In the genomic region with DNA sequence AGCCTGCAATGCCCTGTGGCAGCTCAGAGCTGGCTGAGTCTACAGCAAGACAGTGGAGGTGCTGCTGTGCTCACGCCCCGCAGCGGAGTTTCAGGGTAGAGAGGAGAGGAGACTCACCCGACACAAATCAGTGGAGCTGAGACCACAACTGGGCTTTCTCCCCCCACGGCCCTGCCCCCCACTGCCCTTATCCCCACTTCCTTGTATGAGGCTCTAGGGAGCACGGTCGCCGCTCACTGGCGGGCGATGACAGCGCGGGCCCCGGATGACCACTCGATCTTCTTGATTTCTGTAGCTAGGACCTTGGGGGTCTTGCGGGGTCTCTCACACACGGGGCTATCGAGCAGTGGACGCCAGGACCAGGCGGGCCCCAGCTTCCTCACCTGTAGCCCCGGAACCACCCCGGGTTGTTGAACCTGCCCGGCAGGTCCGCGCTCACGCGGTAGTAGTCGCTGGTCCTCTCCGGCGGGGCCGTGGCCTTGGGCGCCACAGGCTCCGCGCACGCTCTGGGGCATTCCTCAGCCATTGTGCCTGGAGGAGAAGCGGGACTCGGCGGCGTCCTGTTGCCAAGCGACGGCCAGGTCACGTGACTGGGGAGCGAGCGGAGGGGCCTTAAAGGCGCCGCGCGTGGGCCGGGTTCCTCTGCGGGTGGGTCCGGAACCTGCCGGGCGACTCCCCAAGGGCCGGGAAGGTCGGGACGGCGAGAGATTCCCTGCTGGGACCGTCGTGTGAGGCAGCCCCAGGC, we compare ENCODE assay signal across 8 cellular contexts. TPM values are rescaled to one million over a fixed set of nuclear protein-coding genes. Genes with fewer than 3 reads are reported as not detected.
DNase-seq lines count a peak whose midpoint lies in the region; FAIRE-seq and TF ChIP-seq lines count a peak whose summit lies in the region.

No MANE protein-coding gene starts in this region.

- peak overlapping the region; percentile 85 for H3K4me3 Mint-ChIP-seq in astrocyte (ENCODE audit: unreplicated experiment)

- peak; percentile 79; the same call in 1 of the 2 replicates for TF ChIP-seq CTCF in HEK293 (tag by site-specific recombination; IDR thresholded peaks at IDR 0.05)
- no peak for TF ChIP-seq CTCF in astrocyte (IDR thresholded peaks at IDR 0.05; ENCODE audit: insufficient read depth, low read depth, low read length)

- H3K9me3 ChIP-seq in HEK293 (ENCODE audit: control insufficient read depth, insufficient read depth, low read depth, low read length) (no peaks in the 10 kb centered on the region), astrocyte (ENCODE audit: insufficient read depth, low read depth, low read length) (no peaks in the 10 kb centered on the region)

- no peak overlapping the region for H3K27ac Mint-ChIP-seq in astrocyte (ENCODE audit: unreplicated experiment)

- POLR2A ChIA-PET in HEK293 (lab: Yijun Ruan, JAX): interaction anchor here (0.6 to 1.4 kb wide), 4 partner anchors 19 to 81 kb away, joined by 3 to 7 read pairs (median 4); no protein-coding TSS in a partner anchor

- peak overlapping the region; percentile 89 for H3K9ac ChIP-seq in astrocyte (ENCODE audit: low read length)

- no peak for FAIRE-seq in astrocyte (lab: Jason Lieb, UNC)

- peaks cover 27% of the 10 kb centered on the region for H3K79me2 ChIP-seq in astrocyte (ENCODE audit: insufficient read depth, low read length)

- H3K36me3 ChIP-seq in HEK293 (ENCODE audit: control insufficient read depth in 2 of 2, insufficient read depth in 1 of 2, low read length in 2 of 2): peaks cover 0 to 29% of the 10 kb centered on the region in 2 experiments; a peak in 2 of 3 replicates
- H3K36me3 ChIP-seq in astrocyte (ENCODE audit: insufficient read depth, low read length): no peaks in the 10 kb centered on the region
- no peaks in the 10 kb centered on the region for H3K36me3 ChIP-seq in urinary bladder (ENCODE audit: insufficient read depth)

- H3K4me3 ChIP-seq in HEK293 (ENCODE audit: low read depth, low read length) (peak overlapping the region; percentile 87), astrocyte (ENCODE audit: insufficient read depth, low read depth, low read length) (peak overlapping the region; percentile 68), urinary bladder (ENCODE audit: low read depth, low read length) (peak overlapping the region; percentile 97)

- H3K4me1 Mint-ChIP-seq in astrocyte (ENCODE audit: low read depth, unreplicated experiment): peaks cover 7% of the 10 kb centered on the region

- WGBS in urinary bladder: under 1% methylated on average over 58 of the region's 58 CpGs

- H3K4me1 ChIP-seq in HEK293 (ENCODE audit: control insufficient read depth, insufficient read depth, low read length) (peaks cover 5% of the 10 kb centered on the region; the same call in 1 of the 2 replicates), astrocyte (ENCODE audit: insufficient read depth, low read length) (peaks cover 14% of the 10 kb centered on the region), urinary bladder (ENCODE audit: insufficient read depth) (no peaks in the 10 kb centered on the region)

- H2AFZ ChIP-seq in astrocyte (ENCODE audit: low read depth, low read length): peak overlapping the region; percentile 87

- H3K9me3 Mint-ChIP-seq in astrocyte (ENCODE audit: unreplicated experiment): no peaks in the 10 kb centered on the region

- H3K27me3 Mint-ChIP-seq in astrocyte (ENCODE audit: low read depth, unreplicated experiment): no peaks in the 10 kb centered on the region

- H3K27ac ChIP-seq in HEK293 (ENCODE audit: extremely low read depth, low read depth, low read length) (no peak overlapping the region; the same call in 1 of the 2 replicates), astrocyte (ENCODE audit: low read depth, low read length) (no peak overlapping the region), urinary bladder (ENCODE audit: low read depth) (no peak overlapping the region)

- CTCF ChIA-PET in HEK293 (lab: Yijun Ruan, JAX): interaction anchor here (0.6 to 1.5 kb wide), 11 partner anchors 9 to 982 kb away, joined by 3 to 5 read pairs (median 3); no protein-coding TSS in a partner anchor

- H3K27me3 ChIP-seq in astrocyte (ENCODE audit: insufficient read depth, low read length): no peaks in the 10 kb centered on the region

- peaks cover 9% of the 10 kb centered on the region for H3K36me3 Mint-ChIP-seq in astrocyte (ENCODE audit: low read depth, unreplicated experiment)

- H4K20me1 ChIP-seq in astrocyte (ENCODE audit: insufficient read depth, low read length): peaks cover 32% of the 10 kb centered on the region

- DNase-seq in DMS 273 (lab: John Stamatoyannopoulos, UW; ENCODE audit: unreplicated experiment) (peak; percentile 89), NCI-H146 (lab: John Stamatoyannopoulos, UW) (peak; percentile 89), T-helper 9 cell (peak; percentile 94), astrocyte (ENCODE audit: low read depth) (peak; percentile 71), hepatic stellate cell (ENCODE audit: low spot score) (peak; percentile 92), putamen (ENCODE audit: low spot score) (peak; percentile 93)

- peak overlapping the region; percentile 93 for H3K4me2 ChIP-seq in astrocyte (ENCODE audit: low read length)

TF ChIP-seq in HEK293, 187 proteins besides CTCF, POLR2A, EP300 and RAD21 (continues in another document):
- TF ChIP-seq ZSCAN4 (tag by site-specific recombination; IDR thresholded peaks at IDR 0.05): no peak; the same call in 1 of the 2 replicates
- TF ChIP-seq, protein P1, sequence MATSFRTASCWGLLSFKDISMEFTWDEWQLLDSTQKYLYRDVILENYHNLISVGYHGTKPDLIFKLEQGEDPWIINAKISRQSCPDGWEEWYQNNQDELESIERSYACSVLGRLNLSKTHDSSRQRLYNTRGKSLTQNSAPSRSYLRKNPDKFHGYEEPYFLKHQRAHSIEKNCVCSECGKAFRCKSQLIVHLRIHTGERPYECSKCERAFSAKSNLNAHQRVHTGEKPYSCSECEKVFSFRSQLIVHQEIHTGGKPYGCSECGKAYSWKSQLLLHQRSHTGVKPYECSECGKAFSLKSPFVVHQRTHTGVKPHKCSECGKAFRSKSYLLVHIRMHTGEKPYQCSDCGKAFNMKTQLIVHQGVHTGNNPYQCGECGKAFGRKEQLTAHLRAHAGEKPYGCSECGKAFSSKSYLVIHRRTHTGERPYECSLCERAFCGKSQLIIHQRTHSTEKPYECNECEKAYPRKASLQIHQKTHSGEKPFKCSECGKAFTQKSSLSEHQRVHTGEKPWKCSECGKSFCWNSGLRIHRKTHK (tag by site-specific recombination; IDR thresholded peaks at IDR 0.05): no peak
- TF ChIP-seq ZNF239 (tag by site-specific recombination; IDR thresholded peaks at IDR 0.05): no peak
- no peak for TF ChIP-seq TRIM28 (IDR thresholded peaks at IDR 0.05; ENCODE audit: borderline replicate concordance, low read length)
- TF ChIP-seq ZNF280D (tag by site-specific recombination; IDR thresholded peaks at IDR 0.05): no peak
- TF ChIP-seq ZNF394 (tag by site-specific recombination; IDR thresholded peaks at IDR 0.05; ENCODE audit: borderline replicate concordance): peak; percentile 87
- no peak for TF ChIP-seq ZNF121 (tag by site-specific recombination; IDR thresholded peaks at IDR 0.05)
- TF ChIP-seq ZNF560 (tag by site-specific recombination; IDR thresholded peaks at IDR 0.05; ENCODE audit: borderline replicate concordance): no peak
- no peak for TF ChIP-seq ZNF174 (tag by site-specific recombination; IDR thresholded peaks at IDR 0.05)
- peak; percentile 76 for TF ChIP-seq ZBTB17 (tag by site-specific recombination; IDR thresholded peaks at IDR 0.05)
- TF ChIP-seq SP3 (tag by site-specific recombination; IDR thresholded peaks at IDR 0.05): no peak; the same call in 1 of the 2 replicates
- no peak for TF ChIP-seq ZNF2 (tag by site-specific recombination; IDR thresholded peaks at IDR 0.05)
- TF ChIP-seq EGR2 (tag by site-specific recombination; IDR thresholded peaks at IDR 0.05; ENCODE audit: low read depth): peak; percentile 44
- TF ChIP-seq ZBTB21 (tag by site-specific recombination; IDR thresholded peaks at IDR 0.05): peak; percentile 45; the same call in 1 of the 2 replicates

RNA-seq across cellular contexts. Expression of gene MRPS2, which starts 1.0 kb away (rescaled TPM):
- 35.8 and 38.6 TPM in 2 replicates for total RNA-seq in astrocyte
- total RNA-seq in urinary bladder: 8.6 TPM
- 56.7 TPM for polyA plus RNA-seq in urinary bladder

RNA-seq across cellular contexts. Expression of gene PPP1R26, which starts 19.9 kb away (rescaled TPM):
- total RNA-seq in astrocyte (10.6 and 11.3 TPM in 2 replicates), urinary bladder (8.9 TPM)
- polyA plus RNA-seq in urinary bladder: 14.1 TPM

RNA-seq across cellular contexts. Expression of gene LCN1, which starts 21.7 kb away (rescaled TPM):
- total RNA-seq in astrocyte (not detected in 2 replicates), urinary bladder (not detected)
- polyA plus RNA-seq in urinary bladder: not detected

RNA-seq across cellular contexts. Expression of gene OBP2A, which starts 46.4 kb away (rescaled TPM):
- not detected in 2 replicates for total RNA-seq in astrocyte
- not detected for total RNA-seq in urinary bladder
- not detected for polyA plus RNA-seq in urinary bladder
